In genomic region chr15:101540480-101541239, GRCh38 we compare ENCODE assay signal across 1 cellular context.
A peak's percentile ranks its signal among the peaks of the same experiment; 100 is the strongest.
TF ChIP-seq lines count a peak whose summit lies in the region.

No MANE protein-coding gene starts in this region.

TF ChIP-seq in HepG2, 621 proteins besides CTCF, POLR2A, EP300 and RAD21 (continued from another document):
- TF ChIP-seq ZNF142 (CRISPR knock-in tag; IDR thresholded peaks at IDR 0.05): no peak
- no peak for TF ChIP-seq NR2F2 (IDR thresholded peaks at IDR 0.05; ENCODE audit: borderline replicate concordance, low read depth)
- peak; percentile 42; the same call in 1 of the 2 replicates for TF ChIP-seq ZMAT3 (CRISPR knock-in tag; conservative IDR thresholded peaks at IDR 0.05)
- TF ChIP-seq PAXIP1 (CRISPR knock-in tag; conservative IDR thresholded peaks at IDR 0.05): peak; percentile 14; the same call in 1 of the 2 replicates
